2 cellular contexts compared by ENCODE assay signal in the genomic region with DNA sequence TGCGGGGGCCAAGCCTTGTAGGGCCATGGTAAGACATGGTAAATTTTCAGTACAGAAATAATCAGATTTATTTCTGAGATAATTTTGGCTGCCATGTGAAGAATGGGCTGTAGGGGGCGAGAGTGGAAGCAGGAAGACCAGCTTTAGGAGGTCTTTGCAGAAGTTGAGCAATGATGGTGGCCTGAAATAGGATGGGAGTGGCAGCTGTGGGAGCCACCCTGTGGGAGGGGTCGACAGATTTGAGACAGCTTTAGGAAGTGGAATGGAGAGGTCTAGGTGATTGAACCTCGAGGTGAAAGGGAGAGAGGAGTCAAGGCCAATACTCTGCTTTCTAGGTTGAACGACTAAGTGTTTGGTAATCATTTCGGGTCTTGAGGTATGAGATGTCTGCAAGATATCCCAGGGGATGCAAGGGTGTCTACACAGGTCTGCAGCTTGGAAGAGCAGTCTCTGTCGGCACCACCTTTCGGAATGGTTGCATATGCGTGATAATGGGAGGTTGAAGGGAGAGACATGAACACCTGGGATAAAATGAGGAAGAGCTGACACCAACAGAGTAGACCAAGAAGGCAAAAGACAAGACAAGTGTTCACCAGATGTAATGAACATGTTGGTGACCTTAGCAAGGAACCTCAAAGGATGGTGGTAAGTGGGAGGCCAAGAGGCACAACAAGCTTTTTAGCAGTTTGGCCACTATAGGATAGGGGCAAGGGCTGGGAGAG.
TF ChIP-seq lines count a peak whose summit lies in the region.

No MANE protein-coding gene starts in this region.

TF ChIP-seq in IMR-90, 13 proteins besides CTCF, POLR2A, EP300 and RAD21:
- TF ChIP-seq MXI1 (IDR thresholded peaks at IDR 0.05; ENCODE audit: borderline replicate concordance, low read depth, low read length): no peak
- peak; percentile 87 for TF ChIP-seq CEBPB (IDR thresholded peaks at IDR 0.05; ENCODE audit: low read depth, low read length)
- TF ChIP-seq MAFK (IDR thresholded peaks at IDR 0.05; ENCODE audit: low read depth, low read length): no peak
- TF ChIP-seq SMC3 (IDR thresholded peaks at IDR 0.05; ENCODE audit: low read depth, low read length): peak; percentile 30; the same call in 1 of the 2 replicates
- no peak for TF ChIP-seq RCOR1 (IDR thresholded peaks at IDR 0.05; ENCODE audit: insufficient replicate concordance, low read length)
- no peak for TF ChIP-seq RFX5 (IDR thresholded peaks at IDR 0.05; ENCODE audit: low read depth, low read length)
- TF ChIP-seq MAZ (IDR thresholded peaks at IDR 0.05; ENCODE audit: borderline replicate concordance, low read depth, low read length): no peak

TF ChIP-seq in liver, 16 proteins besides CTCF, POLR2A, EP300 and RAD21:
- TF ChIP-seq EGR1 (IDR thresholded peaks at IDR 0.05; ENCODE audit: low read depth in 2 of 2) (no peak), JUND (IDR thresholded peaks at IDR 0.05) (no peak), FOXA1 (IDR thresholded peaks at IDR 0.05) (no peak)
- TF ChIP-seq, protein P1, sequence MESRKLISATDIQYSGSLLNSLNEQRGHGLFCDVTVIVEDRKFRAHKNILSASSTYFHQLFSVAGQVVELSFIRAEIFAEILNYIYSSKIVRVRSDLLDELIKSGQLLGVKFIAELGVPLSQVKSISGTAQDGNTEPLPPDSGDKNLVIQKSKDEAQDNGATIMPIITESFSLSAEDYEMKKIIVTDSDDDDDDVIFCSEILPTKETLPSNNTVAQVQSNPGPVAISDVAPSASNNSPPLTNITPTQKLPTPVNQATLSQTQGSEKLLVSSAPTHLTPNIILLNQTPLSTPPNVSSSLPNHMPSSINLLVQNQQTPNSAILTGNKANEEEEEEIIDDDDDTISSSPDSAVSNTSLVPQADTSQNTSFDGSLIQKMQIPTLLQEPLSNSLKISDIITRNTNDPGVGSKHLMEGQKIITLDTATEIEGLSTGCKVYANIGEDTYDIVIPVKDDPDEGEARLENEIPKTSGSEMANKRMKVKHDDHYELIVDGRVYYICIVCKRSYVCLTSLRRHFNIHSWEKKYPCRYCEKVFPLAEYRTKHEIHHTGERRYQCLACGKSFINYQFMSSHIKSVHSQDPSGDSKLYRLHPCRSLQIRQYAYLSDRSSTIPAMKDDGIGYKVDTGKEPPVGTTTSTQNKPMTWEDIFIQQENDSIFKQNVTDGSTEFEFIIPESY (IDR thresholded peaks at IDR 0.05): no peak
TF ChIP-seq in liver: peak in this region for 0.
